In genomic region chr2:181575024-181575649, GRCh38 we compare ENCODE assay signal across 17 cellular contexts.
A peak's percentile ranks its signal among the peaks of the same experiment; 100 is the strongest.
DNase-seq lines count a peak whose midpoint lies in the region; ATAC-seq, FAIRE-seq and TF ChIP-seq lines count a peak whose summit lies in the region.
"Had no signal": no experiment of that assay in that cellular context is flagged by ENCODE, and none has a peak within 500 bp of the region (broad histone marks: within the 10 kb centered on the region; RNA-seq: fewer than 3 reads in every experiment).

No MANE protein-coding gene starts in this region.

- CTCF ChIA-PET in GM12878 (lab: Yijun Ruan, JAX), result interaction anchor here (0.8 to 10.3 kb wide), 8 partner anchors 15 to 470 kb away, joined by 3 to 359 read pairs (median 10); no protein-coding TSS in a partner anchor

- no peak overlapping the region for H2AFZ ChIP-seq in GM12878 (ENCODE audit: control insufficient read depth, low read depth, low read length)

- in situ Hi-C loops in GM12878 (cut with MboI), result loop anchor here (5.0 kb wide), 1 partner anchor 142 kb away; no protein-coding TSS in a partner anchor

- no peak overlapping the region for H3K4me3 ChIP-seq in GM12878
- no peak overlapping the region for H3K4me3 ChIP-seq in upper lobe of right lung

- no peaks in the 10 kb centered on the region for H4K20me1 ChIP-seq in GM12878 (ENCODE audit: control insufficient read depth, insufficient read depth)

- H3K4me1 ChIP-seq in GM12878 (ENCODE audit: control insufficient read depth, insufficient read depth, low read length), result no peaks in the 10 kb centered on the region
- no peaks in the 10 kb centered on the region for H3K4me1 ChIP-seq in upper lobe of right lung

- TF ChIP-seq POLR2A in GM12878 (IDR thresholded peaks at IDR 0.05; ENCODE audit: low read depth, low read length), result no peak

- DNase-seq in NCI-H2227 (lab: John Stamatoyannopoulos, UW; ENCODE audit: unreplicated experiment) (peak; percentile 24), NCI-H2227 treated with DMSO at 0.1 percent for 48 hours (lab: John Stamatoyannopoulos, UW) (no peak), NCI-H446 treated with DMSO at 0.1 percent for 48 hours (lab: John Stamatoyannopoulos, UW) (peak; percentile 52), GM12878 (ENCODE audit: low read depth, low spot score) (no peak), upper lobe of right lung (no peak), glomerular visceral epithelial cell (ENCODE audit: extremely low spot score) (no peak), hepatic stellate cell (ENCODE audit: low spot score) (no peak)
- DNase-seq: activated CD4-positive, alpha-beta T cell treated with anti-CD3 and anti-CD28 coated beads, Interleukin-2, amount 50 U/mL, for 4 hours; activated naive CD4-positive, alpha-beta T cell treated with anti-CD3 and anti-CD28 coated beads, Interleukin-2, amount 50 U/mL, for 16 hours; activated T-cell treated with anti-CD3 and anti-CD28 coated beads, Interleukin-2, amount 50 U/mL, for 1 hour; CD8-positive, alpha-beta memory T cell; stimulated activated naive CD8-positive, alpha-beta T cell treated with anti-CD3 and anti-CD28 coated beads, Interleukin-15, amount 100 ng/mL, for 72 hours; SW 1271 had no signal

- no peak for TF ChIP-seq RAD21 in GM12878 (IDR thresholded peaks at IDR 0.05; ENCODE audit: insufficient read depth, low read depth, low read length)

- H3K9me3 ChIP-seq in GM12878 (replicated peaks; ENCODE audit: control insufficient read depth, insufficient read depth, low read length) (no peaks in the 10 kb centered on the region), upper lobe of right lung (no peaks in the 10 kb centered on the region)

- FAIRE-seq in GM12878 (lab: Jason Lieb, UNC), result no peak
- FAIRE-seq: G401.6, H54, RCC 7860 had no signal

- SMC1A ChIA-PET in GM12878 (lab: Charles Lee; ENCODE audit: uncharacterized antibody, unreplicated experiment), result interaction anchor here (0.8 to 11.5 kb wide), 15 partner anchors 8 to 329 kb away, joined by 3 to 337 read pairs (median 4); no protein-coding TSS in a partner anchor

- H3K79me2 ChIP-seq in GM12878 (ENCODE audit: control insufficient read depth, insufficient read depth, low read length), result no peaks in the 10 kb centered on the region

- no peak overlapping the region for H3K27ac ChIP-seq in GM12878 (ENCODE audit: control insufficient read depth, insufficient read depth)
- H3K27ac ChIP-seq in upper lobe of right lung, result no peak overlapping the region

- no peak for TF ChIP-seq EP300 in GM12878 (IDR thresholded peaks at IDR 0.05; ENCODE audit: borderline replicate concordance in 1 of 2, control insufficient read depth in 1 of 2, low read depth in 2 of 2, low read length in 2 of 2)

- peaks cover 2 to 3% of the 10 kb centered on the region in 2 experiments; a peak in 2 of 4 replicates for H3K27me3 ChIP-seq in GM12878 (replicated peaks in 1 of 2; ENCODE audit: control insufficient read depth in 2 of 2, insufficient read depth in 2 of 2, low read length in 1 of 2)
- no peaks in the 10 kb centered on the region for H3K27me3 ChIP-seq in upper lobe of right lung

- H3K36me3 ChIP-seq in GM12878 (ENCODE audit: control insufficient read depth in 2 of 2, insufficient read depth in 2 of 2, low read length in 1 of 2) (no peaks in the 10 kb centered on the region), upper lobe of right lung (no peaks in the 10 kb centered on the region)

- H3K4me2 ChIP-seq in GM12878 (ENCODE audit: control insufficient read depth, insufficient read depth), result no peak overlapping the region

- POLR2A ChIA-PET in GM12878 (lab: Charles Lee), result interaction anchor here (1.1 kb wide), 1 partner anchor 11 kb away, joined by 3 read pairs; no protein-coding TSS in a partner anchor

- intact Hi-C loops in GM12878 (cut with micrococcal nuclease; ENCODE audit: unreplicated experiment) (loop anchor here (10.0 kb wide), 1 partner anchor 470 kb away; no protein-coding TSS in a partner anchor), upper lobe of right lung (cut with DNase I) (no loop called here)

- H3K9ac ChIP-seq in GM12878 (ENCODE audit: control insufficient read depth, insufficient read depth, low read length), result no peak overlapping the region

- BruUV-seq in GM12878 (replicated peaks; lab: Mats Ljungman, UMichigan), result no TSS peak

- ATAC-seq in GM12878, result 0 out of 3 replicates have a peak, but pooled peaks have one; percentile 22
- peak; percentile 36 for ATAC-seq in upper lobe of right lung
- no peak for ATAC-seq in HG03432 (IDR thresholded peaks at IDR 0.05; ENCODE audit: unreplicated experiment)
- ATAC-seq: stimulated activated naive CD8-positive, alpha-beta T cell treated with anti-CD3 and anti-CD28 coated beads, Interleukin-15, amount 100 ng/mL, for 72 hours had no signal

- TF ChIP-seq CTCF in GM12878 (IDR thresholded peaks at IDR 0.05 in 2 of 3, conservative IDR thresholded peaks at IDR 0.05 in 1 of 3; ENCODE audit: control insufficient read depth in 2 of 3, extremely low read depth in 1 of 3, insufficient read depth in 1 of 3, low read depth in 3 of 3, low read length in 3 of 3), result no peak
- TF ChIP-seq CTCF in upper lobe of right lung (IDR thresholded peaks at IDR 0.05), result no peak

- 48% methylated on average over 7 of the region's 7 CpGs for WGBS in GM12878 (ENCODE audit: insufficient coverage, insufficient replicate concordance, low lambda C conversion rate, missing lambda C conversion rate)

- RAD21 ChIA-PET in GM12878 (lab: Charles Lee; ENCODE audit: unreplicated experiment), result interaction anchor here (0.7 to 9.0 kb wide), 5 partner anchors 11 to 470 kb away, joined by 3 to 254 read pairs (median 31); no protein-coding TSS in a partner anchor

TF ChIP-seq in GM12878, 131 proteins besides CTCF, POLR2A, EP300 and RAD21:
- no peak for TF ChIP-seq HDGF (IDR thresholded peaks at IDR 0.05)
- TF ChIP-seq USF2 (IDR thresholded peaks at IDR 0.05; ENCODE audit: borderline replicate concordance, low read depth, low read length), result no peak
- TF ChIP-seq, protein P1, sequence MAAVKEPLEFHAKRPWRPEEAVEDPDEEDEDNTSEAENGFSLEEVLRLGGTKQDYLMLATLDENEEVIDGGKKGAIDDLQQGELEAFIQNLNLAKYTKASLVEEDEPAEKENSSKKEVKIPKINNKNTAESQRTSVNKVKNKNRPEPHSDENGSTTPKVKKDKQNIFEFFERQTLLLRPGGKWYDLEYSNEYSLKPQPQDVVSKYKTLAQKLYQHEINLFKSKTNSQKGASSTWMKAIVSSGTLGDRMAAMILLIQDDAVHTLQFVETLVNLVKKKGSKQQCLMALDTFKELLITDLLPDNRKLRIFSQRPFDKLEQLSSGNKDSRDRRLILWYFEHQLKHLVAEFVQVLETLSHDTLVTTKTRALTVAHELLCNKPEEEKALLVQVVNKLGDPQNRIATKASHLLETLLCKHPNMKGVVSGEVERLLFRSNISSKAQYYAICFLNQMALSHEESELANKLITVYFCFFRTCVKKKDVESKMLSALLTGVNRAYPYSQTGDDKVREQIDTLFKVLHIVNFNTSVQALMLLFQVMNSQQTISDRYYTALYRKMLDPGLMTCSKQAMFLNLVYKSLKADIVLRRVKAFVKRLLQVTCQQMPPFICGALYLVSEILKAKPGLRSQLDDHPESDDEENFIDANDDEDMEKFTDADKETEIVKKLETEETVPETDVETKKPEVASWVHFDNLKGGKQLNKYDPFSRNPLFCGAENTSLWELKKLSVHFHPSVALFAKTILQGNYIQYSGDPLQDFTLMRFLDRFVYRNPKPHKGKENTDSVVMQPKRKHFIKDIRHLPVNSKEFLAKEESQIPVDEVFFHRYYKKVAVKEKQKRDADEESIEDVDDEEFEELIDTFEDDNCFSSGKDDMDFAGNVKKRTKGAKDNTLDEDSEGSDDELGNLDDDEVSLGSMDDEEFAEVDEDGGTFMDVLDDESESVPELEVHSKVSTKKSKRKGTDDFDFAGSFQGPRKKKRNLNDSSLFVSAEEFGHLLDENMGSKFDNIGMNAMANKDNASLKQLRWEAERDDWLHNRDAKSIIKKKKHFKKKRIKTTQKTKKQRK (IDR thresholded peaks at IDR 0.05; ENCODE audit: low read depth, low read length), result no peak
- no peak for TF ChIP-seq HCFC1 (IDR thresholded peaks at IDR 0.05; ENCODE audit: low read length)
- TF ChIP-seq CREM (IDR thresholded peaks at IDR 0.05; ENCODE audit: low read depth), result no peak
- TF ChIP-seq WRNIP1 (IDR thresholded peaks at IDR 0.05; ENCODE audit: borderline replicate concordance, low read depth, low read length), result no peak
- no peak for TF ChIP-seq MYC (IDR thresholded peaks at IDR 0.05; ENCODE audit: insufficient read depth, insufficient read length, insufficient replicate concordance, low read length, severe bottlenecking)
- no peak for TF ChIP-seq HDAC6 (IDR thresholded peaks at IDR 0.05; ENCODE audit: unreplicated experiment)
- TF ChIP-seq, protein P2, sequence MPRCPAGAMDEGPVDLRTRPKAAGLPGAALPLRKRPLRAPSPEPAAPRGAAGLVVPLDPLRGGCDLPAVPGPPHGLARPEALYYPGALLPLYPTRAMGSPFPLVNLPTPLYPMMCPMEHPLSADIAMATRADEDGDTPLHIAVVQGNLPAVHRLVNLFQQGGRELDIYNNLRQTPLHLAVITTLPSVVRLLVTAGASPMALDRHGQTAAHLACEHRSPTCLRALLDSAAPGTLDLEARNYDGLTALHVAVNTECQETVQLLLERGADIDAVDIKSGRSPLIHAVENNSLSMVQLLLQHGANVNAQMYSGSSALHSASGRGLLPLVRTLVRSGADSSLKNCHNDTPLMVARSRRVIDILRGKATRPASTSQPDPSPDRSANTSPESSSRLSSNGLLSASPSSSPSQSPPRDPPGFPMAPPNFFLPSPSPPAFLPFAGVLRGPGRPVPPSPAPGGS (IDR thresholded peaks at IDR 0.05; ENCODE audit: borderline replicate concordance, insufficient read depth, low read depth, low read length, poor library complexity, severe bottlenecking), result no peak
- TF ChIP-seq DPF2 (IDR thresholded peaks at IDR 0.05), result no peak
- TF ChIP-seq EED (IDR thresholded peaks at IDR 0.05; ENCODE audit: low read depth), result no peak

Comparison
In these comparisons a context has a peak if more than half of its experiments do, and no peak if none do; other contexts are left out.
1. DNase-seq: peak in NCI-H2227 (single experiment) and NCI-H446 treated with DMSO at 0.1 percent for 48 hours (single experiment); none in NCI-H2227 treated with DMSO at 0.1 percent for 48 hours (single experiment), GM12878 (single experiment), upper lobe of right lung (single experiment), glomerular visceral epithelial cell (single experiment) and hepatic stellate cell (single experiment).